Comparison of ENCODE assay signal across 9 cellular contexts in the genomic region with DNA sequence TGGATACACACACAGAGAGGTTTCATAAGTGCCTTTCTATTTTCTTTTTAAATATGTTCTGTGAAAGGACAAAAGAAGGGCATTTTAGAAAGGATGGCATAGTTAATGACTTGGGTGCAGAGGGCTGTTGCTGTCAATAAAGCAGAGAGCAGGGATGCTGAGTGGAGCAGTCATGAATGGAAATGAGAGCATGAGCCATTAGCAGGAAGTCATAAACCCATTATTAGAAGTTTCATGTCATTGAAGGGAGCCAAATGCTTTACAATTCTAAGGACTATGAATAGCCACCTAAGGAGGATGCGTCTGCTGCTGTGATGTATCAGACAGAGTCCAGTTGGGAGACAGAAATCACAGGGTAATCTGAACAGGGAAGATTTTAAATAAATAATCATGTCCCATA. TPM values are rescaled to one million over a fixed set of nuclear protein-coding genes. Genes with fewer than 3 reads are reported as not detected.
A peak's percentile ranks its signal among the peaks of the same experiment; 100 is the strongest.
DNase-seq lines count a peak whose midpoint lies in the region; ATAC-seq and TF ChIP-seq lines count a peak whose summit lies in the region.
"Had no signal": no experiment of that assay in that cellular context is flagged by ENCODE, and none has a peak within 500 bp of the region (broad histone marks: within the 10 kb centered on the region; RNA-seq: fewer than 3 reads in every experiment).

No MANE protein-coding gene starts in this region.

- peaks cover 9% of the 10 kb centered on the region for H3K4me1 Mint-ChIP-seq in progenitor cell of endocrine pancreas (ENCODE audit: low read depth)
- peaks cover 16% of the 10 kb centered on the region for H3K4me1 Mint-ChIP-seq in activated naive CD4-positive, alpha-beta T cell treated with anti-CD3 and anti-CD28 coated beads, Interleukin-2, amount 10 ng/mL, durations not matched to agents 7 days and 5 days

- no peaks in the 10 kb centered on the region for H4K20me1 ChIP-seq in mammary epithelial cell (ENCODE audit: insufficient read depth, low read length)

- no peaks in the 10 kb centered on the region for H3K27me3 Mint-ChIP-seq in progenitor cell of endocrine pancreas
- H3K27me3 Mint-ChIP-seq in activated naive CD4-positive, alpha-beta T cell treated with anti-CD3 and anti-CD28 coated beads, Interleukin-2, amount 10 ng/mL, durations not matched to agents 7 days and 5 days: no peaks in the 10 kb centered on the region
- H3K27me3 Mint-ChIP-seq: dendritic cell treated with granulocyte-macrophage colony-stimulating factor and Interleukin-4, amounts not matched to agents 40 ng/mL and 50 ng/mL, for 4 days had no signal

- TF ChIP-seq CTCF in mammary epithelial cell (conservative IDR thresholded peaks at IDR 0.05 in 1 of 2, IDR thresholded peaks at IDR 0.05 in 1 of 2; ENCODE audit: extremely low read depth in 1 of 2, insufficient read depth in 1 of 2, low read depth in 1 of 2, low read length in 2 of 2): no peak
- no peak for TF ChIP-seq CTCF in progenitor cell of endocrine pancreas (IDR thresholded peaks at IDR 0.05; ENCODE audit: unreplicated experiment)

- H3K4me2 ChIP-seq in mammary epithelial cell (ENCODE audit: insufficient read depth, low read depth, low read length): no peak overlapping the region

- H3K9me3 Mint-ChIP-seq in progenitor cell of endocrine pancreas (ENCODE audit: low read depth): peaks cover 5% of the 10 kb centered on the region
- no peaks in the 10 kb centered on the region for H3K9me3 Mint-ChIP-seq in activated naive CD4-positive, alpha-beta T cell treated with anti-CD3 and anti-CD28 coated beads, Interleukin-2, amount 10 ng/mL, durations not matched to agents 7 days and 5 days
- H3K9me3 Mint-ChIP-seq: dendritic cell treated with granulocyte-macrophage colony-stimulating factor and Interleukin-4, amounts not matched to agents 40 ng/mL and 50 ng/mL, for 4 days had no signal

- no peaks in the 10 kb centered on the region for H3K4me1 ChIP-seq in mammary epithelial cell (ENCODE audit: insufficient read depth, low read length)

- peaks cover 5% of the 10 kb centered on the region for H3K36me3 Mint-ChIP-seq in progenitor cell of endocrine pancreas (ENCODE audit: insufficient read depth)
- H3K36me3 Mint-ChIP-seq in activated naive CD4-positive, alpha-beta T cell treated with anti-CD3 and anti-CD28 coated beads, Interleukin-2, amount 10 ng/mL, durations not matched to agents 7 days and 5 days: peaks cover 14% of the 10 kb centered on the region

- dilution Hi-C loops in mammary epithelial cell (cut with HindIII; ENCODE audit: low sequenced_read_pairs): no loop called here

- H3K27ac ChIP-seq in mammary epithelial cell (ENCODE audit: insufficient read depth, low read depth, low read length): no peak overlapping the region

- no peaks in the 10 kb centered on the region for H3K79me2 ChIP-seq in mammary epithelial cell (ENCODE audit: insufficient read depth, low read length)

- no peak overlapping the region for H3K4me3 ChIP-seq in mammary epithelial cell (replicated peaks in 1 of 3; ENCODE audit: insufficient read depth in 1 of 3, low read depth in 2 of 3, low read length in 3 of 3)

- peak overlapping the region; percentile 67 for H2AFZ ChIP-seq in mammary epithelial cell (ENCODE audit: low read depth, low read length)

- CTCF ChIA-PET in mammary epithelial cell (lab: Charles Lee; ENCODE audit: low non-redundant PET): interaction anchor here (0.5 to 1.6 kb wide), 3 partner anchors 12 to 232 kb away, joined by 4 to 20 read pairs (median 4); no protein-coding TSS in a partner anchor
- CTCF ChIA-PET in activated naive CD4-positive, alpha-beta T cell treated with anti-CD3 and anti-CD28 coated beads, Interleukin-2, amount 10 ng/mL, durations not matched to agents 7 days and 5 days (lab: Charles Lee): interaction anchor here (0.6 to 4.5 kb wide), 29 partner anchors 9 to 375 kb away, joined by 3 to 122 read pairs (median 3); no protein-coding TSS in a partner anchor

- WGBS in mammary epithelial cell (ENCODE audit: low coverage, missing lambda C conversion rate): 100% methylated on average over 1 of the region's 1 CpG

- H3K4me3 Mint-ChIP-seq in progenitor cell of endocrine pancreas (ENCODE audit: low read depth): no peak overlapping the region
- no peak overlapping the region for H3K4me3 Mint-ChIP-seq in activated naive CD4-positive, alpha-beta T cell treated with anti-CD3 and anti-CD28 coated beads, Interleukin-2, amount 10 ng/mL, durations not matched to agents 7 days and 5 days
- H3K4me3 Mint-ChIP-seq: dendritic cell treated with granulocyte-macrophage colony-stimulating factor and Interleukin-4, amounts not matched to agents 40 ng/mL and 50 ng/mL, for 4 days had no signal

- ATAC-seq in GM19455 (IDR thresholded peaks at IDR 0.05; ENCODE audit: unreplicated experiment): peak; percentile 11
- no peak for ATAC-seq in Right ventricle myocardium inferior

- no peaks in the 10 kb centered on the region for H3K36me3 ChIP-seq in mammary epithelial cell (ENCODE audit: insufficient read depth, low read length)

- BruUV-seq in mammary epithelial cell (replicated peaks; lab: Mats Ljungman, UMichigan): no TSS peak

- DNase-seq in NCI-H1436 treated with DMSO at 0.1 percent for 48 hours (lab: John Stamatoyannopoulos, UW) (peak; percentile 1), mammary epithelial cell (no peak), progenitor cell of endocrine pancreas (ENCODE audit: low spot score, unreplicated experiment) (no peak), iPS-NIHi7 (ENCODE audit: extremely low spot score) (no peak), nucleus accumbens (lab: John Stamatoyannopoulos, UW) (no peak), Right ventricle myocardium inferior (ENCODE audit: missing footprints) (no peak)
- no peak for DNase-seq in activated naive CD4-positive, alpha-beta T cell treated with anti-CD3 and anti-CD28 coated beads, Interleukin-2, amount 10 ng/mL, durations not matched to agents 7 days and 5 days

- no peaks in the 10 kb centered on the region for H3K27me3 ChIP-seq in mammary epithelial cell (ENCODE audit: insufficient read depth, low read length)

- intact Hi-C loops in mammary epithelial cell (cut with micrococcal nuclease) (loop anchor here (1.0 to 10.0 kb wide), 4 partner anchors 87 to 375 kb away; no protein-coding TSS in a partner anchor), Right ventricle myocardium inferior (cut with DNase I) (loop anchor here (5.0 to 10.0 kb wide), 2 partner anchors 232 to 380 kb away; no protein-coding TSS in a partner anchor)

- no peaks in the 10 kb centered on the region for H3K9me3 ChIP-seq in mammary epithelial cell (replicated peaks; ENCODE audit: insufficient read depth, low read length)

- H3K27ac Mint-ChIP-seq in progenitor cell of endocrine pancreas: peak overlapping the region; percentile 67
- H3K27ac Mint-ChIP-seq in activated naive CD4-positive, alpha-beta T cell treated with anti-CD3 and anti-CD28 coated beads, Interleukin-2, amount 10 ng/mL, durations not matched to agents 7 days and 5 days: no peak overlapping the region
- H3K27ac Mint-ChIP-seq: dendritic cell treated with granulocyte-macrophage colony-stimulating factor and Interleukin-4, amounts not matched to agents 40 ng/mL and 50 ng/mL, for 4 days had no signal

- H3K9ac ChIP-seq in mammary epithelial cell (ENCODE audit: insufficient read depth, low read length): no peak overlapping the region

- in situ Hi-C loops in mammary epithelial cell (cut with MboI; ENCODE audit: low sequenced_read_pairs in 2 of 2): loop anchor here (5.0 to 10.0 kb wide), 3 partner anchors 230 to 380 kb away; no protein-coding TSS in a partner anchor

RNA-seq across cellular contexts. Expression of a gene that starts 47.7 kb away (rescaled TPM):
- 10 to 100 TPM; 14.4 to 23.7 TPM for total RNA-seq in mammary epithelial cell
- polyA plus RNA-seq in mammary epithelial cell: 11.5 TPM
- 15.2 TPM for polyA minus RNA-seq in mammary epithelial cell
- total RNA-seq in progenitor cell of endocrine pancreas: 80.5 and 81.3 TPM in 2 replicates
- total RNA-seq in Right ventricle myocardium inferior: 6.5 TPM
